In the genomic region with DNA sequence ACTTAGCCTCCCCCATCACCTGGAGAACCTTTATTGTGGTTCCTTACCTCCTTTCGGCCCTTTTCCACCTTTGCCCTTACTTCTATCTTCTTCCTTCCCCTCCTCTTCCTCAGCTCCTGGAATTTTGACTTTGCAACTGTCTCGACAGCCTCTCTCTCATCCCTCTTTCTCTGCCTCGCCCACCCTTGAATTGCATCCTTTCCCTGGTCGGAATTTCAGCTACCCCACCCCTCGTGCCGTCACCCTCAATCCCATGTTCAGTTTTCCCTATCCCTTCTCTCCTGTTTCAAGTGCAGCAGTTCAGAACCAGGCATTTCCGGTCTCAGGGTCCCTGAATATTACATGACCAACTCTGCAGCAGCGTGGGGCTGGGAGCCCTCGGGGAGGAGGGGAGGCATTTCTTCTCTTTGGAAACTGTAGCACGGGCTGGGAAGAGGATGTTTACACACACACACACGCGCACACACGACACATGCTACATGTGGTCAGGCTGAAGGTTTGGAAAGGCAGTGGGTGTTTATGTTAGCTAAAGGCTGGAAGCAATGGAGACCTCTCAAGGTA, we compare ENCODE assay signal across 8 cellular contexts. TPM values are rescaled to one million over a fixed set of nuclear protein-coding genes. Genes with fewer than 3 reads are reported as not detected.
DNase-seq lines count a peak whose midpoint lies in the region; ATAC-seq and TF ChIP-seq lines count a peak whose summit lies in the region.

No MANE protein-coding gene starts in this region.

- peak overlapping the region; percentile 36 for H3K27ac Mint-ChIP-seq in activated T-helper 2 cell treated with anti-CD3 and anti-CD28 coated beads, Interferon-gamma antibody, Interleukin-2, Interleukin-4, amounts not matched to agents 10 μg/mL and 5 μg/mL and 100 μg/mL, durations not matched to agents 14 hours and 24 hours and 36 hours

- intact Hi-C loops in activated T-helper 2 cell treated with anti-CD3 and anti-CD28 coated beads, Interferon-gamma antibody, Interleukin-2, Interleukin-4, amounts not matched to agents 10 μg/mL and 5 μg/mL and 100 μg/mL, durations not matched to agents 14 hours and 24 hours and 36 hours (cut with micrococcal nuclease): loop anchor here (1.0 to 2.0 kb wide), 2 partner anchors 37 to 103 kb away; a partner anchor contains a TSS
- intact Hi-C loops in left ventricle myocardium inferior (cut with micrococcal nuclease): loop anchor here (10.0 kb wide), 1 partner anchor 51 kb away; no protein-coding TSS in a partner anchor

- peak; percentile 36 for DNase-seq in DND-41
- DNase-seq in LHCN-M2 (ENCODE audit: low read depth): peak; percentile 36
- DNase-seq in activated T-helper 2 cell treated with anti-CD3 and anti-CD28 coated beads, Interferon-gamma antibody, Interleukin-2, Interleukin-4, amounts not matched to agents 10 μg/mL and 5 μg/mL and 100 μg/mL, durations not matched to agents 14 hours and 24 hours and 36 hours (ENCODE audit: low spot score): no peak
- DNase-seq in left ventricle myocardium inferior: no peak
- DNase-seq in renal cortical epithelial cell (ENCODE audit: low read depth): peak; percentile 39
- DNase-seq in NCI-H526 treated with DMSO at 0.1 percent for 48 hours (lab: John Stamatoyannopoulos, UW): no peak
- no peak for DNase-seq in COLO829 (ENCODE audit: low spot score)

- peak overlapping the region; percentile 94 for H3K4me2 ChIP-seq in DND-41 (ENCODE audit: insufficient read depth, low read length)

- H3K4me1 ChIP-seq in DND-41 (ENCODE audit: insufficient read depth, low read length) (peaks cover 21% of the 10 kb centered on the region), left ventricle myocardium inferior (peaks cover 59% of the 10 kb centered on the region)

- H3K4me3 ChIP-seq in DND-41 (ENCODE audit: low read depth in 1 of 2, low read length in 2 of 2) (peak overlapping the region; percentile 76 to 89), left ventricle myocardium inferior (peak overlapping the region; percentile 93)

- peaks cover 43% of the 10 kb centered on the region for H3K79me2 ChIP-seq in DND-41 (ENCODE audit: insufficient read depth, low read length)

- H4K20me1 ChIP-seq in DND-41 (ENCODE audit: insufficient read depth, low read length): peaks cover 42% of the 10 kb centered on the region

- H3K36me3 ChIP-seq in DND-41 (ENCODE audit: insufficient read depth, low read length) (peaks cover 6% of the 10 kb centered on the region; the same call in 1 of the 2 replicates), left ventricle myocardium inferior (no peaks in the 10 kb centered on the region)

- no peaks in the 10 kb centered on the region for H3K27me3 ChIP-seq in DND-41 (ENCODE audit: insufficient read depth, low read length, poor library complexity)
- no peaks in the 10 kb centered on the region for H3K27me3 ChIP-seq in left ventricle myocardium inferior (ENCODE audit: low read depth)

- peak overlapping the region; percentile 82 for H3K9ac ChIP-seq in DND-41 (ENCODE audit: low read depth, low read length)

- ATAC-seq in DND-41 (ENCODE audit: insufficient read depth, low read depth): peak; percentile 22; the same call in 1 of the 3 replicates
- ATAC-seq in HG03159 (IDR thresholded peaks at IDR 0.05; ENCODE audit: unreplicated experiment): no peak

- no peaks in the 10 kb centered on the region for H3K9me3 Mint-ChIP-seq in activated T-helper 2 cell treated with anti-CD3 and anti-CD28 coated beads, Interferon-gamma antibody, Interleukin-2, Interleukin-4, amounts not matched to agents 10 μg/mL and 5 μg/mL and 100 μg/mL, durations not matched to agents 14 hours and 24 hours and 36 hours

- H3K9me3 ChIP-seq in DND-41 (ENCODE audit: insufficient read depth, low read length, severe bottlenecking): no peaks in the 10 kb centered on the region
- no peaks in the 10 kb centered on the region for H3K9me3 ChIP-seq in left ventricle myocardium inferior (replicated peaks)

- peak overlapping the region; percentile 77 for H2AFZ ChIP-seq in DND-41 (ENCODE audit: low read depth, low read length)

- peak overlapping the region; percentile 51 for H3K27ac ChIP-seq in DND-41 (ENCODE audit: low read length)
- H3K27ac ChIP-seq in left ventricle myocardium inferior (replicated peaks): peak overlapping the region; percentile 95

- H3K27me3 Mint-ChIP-seq in activated T-helper 2 cell treated with anti-CD3 and anti-CD28 coated beads, Interferon-gamma antibody, Interleukin-2, Interleukin-4, amounts not matched to agents 10 μg/mL and 5 μg/mL and 100 μg/mL, durations not matched to agents 14 hours and 24 hours and 36 hours (ENCODE audit: low read depth): no peaks in the 10 kb centered on the region

- H3K36me3 Mint-ChIP-seq in activated T-helper 2 cell treated with anti-CD3 and anti-CD28 coated beads, Interferon-gamma antibody, Interleukin-2, Interleukin-4, amounts not matched to agents 10 μg/mL and 5 μg/mL and 100 μg/mL, durations not matched to agents 14 hours and 24 hours and 36 hours (ENCODE audit: low read depth): peaks cover 8% of the 10 kb centered on the region

- H3K4me3 Mint-ChIP-seq in activated T-helper 2 cell treated with anti-CD3 and anti-CD28 coated beads, Interferon-gamma antibody, Interleukin-2, Interleukin-4, amounts not matched to agents 10 μg/mL and 5 μg/mL and 100 μg/mL, durations not matched to agents 14 hours and 24 hours and 36 hours (ENCODE audit: low read depth): peak overlapping the region; percentile 82

- peaks cover 25% of the 10 kb centered on the region for H3K4me1 Mint-ChIP-seq in activated T-helper 2 cell treated with anti-CD3 and anti-CD28 coated beads, Interferon-gamma antibody, Interleukin-2, Interleukin-4, amounts not matched to agents 10 μg/mL and 5 μg/mL and 100 μg/mL, durations not matched to agents 14 hours and 24 hours and 36 hours (ENCODE audit: low read depth)

- no peak for TF ChIP-seq CTCF in DND-41 (IDR thresholded peaks at IDR 0.05; ENCODE audit: borderline replicate concordance, extremely low read depth, low read length, poor library complexity, severe bottlenecking)
- TF ChIP-seq CTCF in left ventricle myocardium inferior (IDR thresholded peaks at IDR 0.05; ENCODE audit: borderline replicate concordance): no peak

RNA-seq across cellular contexts. Expression of a gene that starts 0.9 kb away (rescaled TPM):
- total RNA-seq in LHCN-M2 (2014; rRNA removed) (26.7 and 33.6 TPM in 2 replicates), left ventricle myocardium inferior (50.9 TPM), renal cortical epithelial cell (20.8 and 84.6 TPM in 2 replicates)
- polyA plus RNA-seq in LHCN-M2 (2012): 32.3 TPM
- total RNA-seq in activated T-helper 2 cell treated with anti-CD3 and anti-CD28 coated beads, Interferon-gamma antibody, Interleukin-2, Interleukin-4, amounts not matched to agents 10 μg/mL and 5 μg/mL and 100 μg/mL, durations not matched to agents 14 hours and 24 hours and 36 hours: 60.9 and 69.7 TPM in 2 replicates

RNA-seq across cellular contexts. Expression of a gene that starts 27.1 kb away (rescaled TPM):
- 13.6 and 15.3 TPM in 2 replicates for total RNA-seq in LHCN-M2 (2014; rRNA removed)
- 11.7 TPM for polyA plus RNA-seq in LHCN-M2 (2012)
- total RNA-seq in activated T-helper 2 cell treated with anti-CD3 and anti-CD28 coated beads, Interferon-gamma antibody, Interleukin-2, Interleukin-4, amounts not matched to agents 10 μg/mL and 5 μg/mL and 100 μg/mL, durations not matched to agents 14 hours and 24 hours and 36 hours: 22.3 and 26.6 TPM in 2 replicates
- total RNA-seq in left ventricle myocardium inferior: 11.2 TPM
- 16.0 and 21.3 TPM in 2 replicates for total RNA-seq in renal cortical epithelial cell

RNA-seq across cellular contexts. Expression of a gene that starts 38.1 kb away (rescaled TPM):
- total RNA-seq in LHCN-M2 (2014; rRNA removed) (165 and 204 TPM in 2 replicates), left ventricle myocardium inferior (183 TPM), renal cortical epithelial cell (79.0 and 204 TPM in 2 replicates)
- polyA plus RNA-seq in LHCN-M2 (2012): 307 TPM
- 215 and 220 TPM in 2 replicates for total RNA-seq in activated T-helper 2 cell treated with anti-CD3 and anti-CD28 coated beads, Interferon-gamma antibody, Interleukin-2, Interleukin-4, amounts not matched to agents 10 μg/mL and 5 μg/mL and 100 μg/mL, durations not matched to agents 14 hours and 24 hours and 36 hours

RNA-seq across cellular contexts. Expression of a gene that starts 45.3 kb away (rescaled TPM):
- total RNA-seq in LHCN-M2 (2014; rRNA removed): not detected in 2 replicates
- polyA plus RNA-seq in LHCN-M2 (2012): 0.27 TPM
- not detected in 2 replicates for total RNA-seq in activated T-helper 2 cell treated with anti-CD3 and anti-CD28 coated beads, Interferon-gamma antibody, Interleukin-2, Interleukin-4, amounts not matched to agents 10 μg/mL and 5 μg/mL and 100 μg/mL, durations not matched to agents 14 hours and 24 hours and 36 hours
- total RNA-seq in left ventricle myocardium inferior: not detected
- total RNA-seq in renal cortical epithelial cell: not detected in 2 replicates

Comparison
In these comparisons a context has a peak if more than half of its experiments do, and no peak if none do; other contexts are left out.
1. DNase-seq: peak in DND-41 (single experiment), LHCN-M2 (single experiment) and renal cortical epithelial cell (single experiment); none in activated T-helper 2 cell treated with anti-CD3 and anti-CD28 coated beads, Interferon-gamma antibody, Interleukin-2, Interleukin-4, amounts not matched to agents 10 μg/mL and 5 μg/mL and 100 μg/mL, durations not matched to agents 14 hours and 24 hours and 36 hours (single experiment), left ventricle myocardium inferior (single experiment), NCI-H526 treated with DMSO at 0.1 percent for 48 hours (single experiment) and COLO829 (single experiment).